ENCODE assay signal across 8 cellular contexts in the genomic region with DNA sequence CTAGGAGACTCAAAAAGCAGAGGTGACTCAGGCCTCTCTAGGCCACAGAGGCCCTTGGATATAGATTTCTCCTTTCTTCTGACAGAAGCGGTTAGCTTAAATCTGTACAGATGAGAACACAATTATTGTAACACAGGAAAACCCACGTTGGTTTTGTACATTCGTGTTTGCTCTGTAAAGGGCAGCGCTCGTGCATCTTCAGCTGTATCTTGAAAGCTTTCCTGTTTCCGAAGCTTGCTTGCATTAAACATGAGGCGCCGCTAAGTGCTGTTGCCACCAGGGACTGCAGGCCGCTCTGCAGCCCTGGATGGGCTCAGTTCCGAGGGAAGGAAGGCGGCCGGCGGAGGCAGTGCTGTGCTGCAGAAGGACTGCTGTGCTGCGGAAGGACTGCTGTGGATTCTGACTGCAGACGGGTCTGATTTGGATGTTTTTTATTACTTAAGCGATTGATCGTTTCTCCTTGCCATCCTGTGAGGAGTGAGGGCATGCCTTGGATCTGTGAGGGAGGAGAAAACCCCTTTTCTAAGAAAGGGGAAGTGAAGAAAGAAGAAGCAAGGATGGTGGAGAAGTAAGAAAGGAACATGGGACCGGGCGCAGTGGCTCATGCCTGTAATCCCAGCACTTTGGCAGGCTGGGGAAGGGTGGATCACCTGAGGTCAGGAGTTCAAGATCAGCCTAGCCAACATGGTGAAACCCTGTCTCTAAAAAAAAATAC.
DNase-seq lines count a peak whose midpoint lies in the region; ATAC-seq lines count a peak whose summit lies in the region.

No MANE protein-coding gene starts in this region.

- ATAC-seq in GM18858 (IDR thresholded peaks at IDR 0.05; ENCODE audit: unreplicated experiment) = peak; percentile 31
- peak; percentile 75 to 82 for ATAC-seq in stimulated activated naive B cell treated with anti-CD40 and anti-IgM and Interleukin-4, amounts not matched to agents 10 μg/mL and 1 μg/mL and 100 μg/mL, for 72 hours (replicated peaks)

- H3K9me3 Mint-ChIP-seq in stimulated activated naive B cell treated with anti-CD40 and anti-IgM and Interleukin-4, amounts not matched to agents 10 μg/mL and 1 μg/mL and 100 μg/mL, for 72 hours = no peaks in the 10 kb centered on the region

- H3K4me1 Mint-ChIP-seq in stimulated activated naive B cell treated with anti-CD40 and anti-IgM and Interleukin-4, amounts not matched to agents 10 μg/mL and 1 μg/mL and 100 μg/mL, for 72 hours = peaks cover 13 to 28% of the 10 kb centered on the region in 2 donors

- peak overlapping the region; percentile 38 for H3K27ac Mint-ChIP-seq in stimulated activated naive B cell treated with anti-CD40 and anti-IgM and Interleukin-4, amounts not matched to agents 10 μg/mL and 1 μg/mL and 100 μg/mL, for 72 hours

- H3K27me3 Mint-ChIP-seq in stimulated activated naive B cell treated with anti-CD40 and anti-IgM and Interleukin-4, amounts not matched to agents 10 μg/mL and 1 μg/mL and 100 μg/mL, for 72 hours = peaks cover 26 to 32% of the 10 kb centered on the region in 2 donors

- peak; percentile 37 for DNase-seq in AG20443 (ENCODE audit: low spot score)
- DNase-seq in NOMO-1 treated with DMSO at 0.1 percent for 48 hours (lab: John Stamatoyannopoulos, UW; ENCODE audit: unreplicated experiment) = peak; percentile 38
- peak; percentile 39 for DNase-seq in globus pallidus (ENCODE audit: low spot score)
- DNase-seq in stimulated activated naive B cell treated with anti-CD40 and anti-IgM and Interleukin-4, amounts not matched to agents 10 μg/mL and 1 μg/mL and 100 μg/mL, for 72 hours = peak; percentile 8
- no peak for DNase-seq in inferior parietal cortex (ENCODE audit: extremely low spot score)
- no peak for DNase-seq in NK-92 (lab: John Stamatoyannopoulos, UW; ENCODE audit: unreplicated experiment)
- no peak for DNase-seq in SHP77 (lab: John Stamatoyannopoulos, UW)

- H3K4me3 Mint-ChIP-seq in stimulated activated naive B cell treated with anti-CD40 and anti-IgM and Interleukin-4, amounts not matched to agents 10 μg/mL and 1 μg/mL and 100 μg/mL, for 72 hours = peak overlapping the region; percentile 23 to 48

- H3K36me3 Mint-ChIP-seq in stimulated activated naive B cell treated with anti-CD40 and anti-IgM and Interleukin-4, amounts not matched to agents 10 μg/mL and 1 μg/mL and 100 μg/mL, for 72 hours = no peaks in the 10 kb centered on the region

Comparison
In these comparisons a context has a peak if more than half of its experiments do, and no peak if none do; other contexts are left out.
1. DNase-seq: peak in AG20443 (single experiment), NOMO-1 treated with DMSO at 0.1 percent for 48 hours (single experiment), globus pallidus (single experiment) and stimulated activated naive B cell treated with anti-CD40 and anti-IgM and Interleukin-4, amounts not matched to agents 10 μg/mL and 1 μg/mL and 100 μg/mL, for 72 hours (single experiment); none in inferior parietal cortex (single experiment), NK-92 (single experiment) and SHP77 (0 of 2).